In genomic region chr7:111931016-111931517, GRCh38 we compare ENCODE assay signal across 8 cellular contexts.
A peak's percentile ranks its signal among the peaks of the same experiment; 100 is the strongest.
DNase-seq lines count a peak whose midpoint lies in the region; ATAC-seq and TF ChIP-seq lines count a peak whose summit lies in the region.

No MANE protein-coding gene starts in this region.

- no peak overlapping the region for H2AK5ac ChIP-seq in mesenchymal stem cell (ENCODE audit: low read length, severe bottlenecking)

- no peaks in the 10 kb centered on the region for H3K79me1 ChIP-seq in mesenchymal stem cell (replicated peaks; ENCODE audit: low read length, poor library complexity, severe bottlenecking)

- H2BK15ac ChIP-seq in mesenchymal stem cell (ENCODE audit: low read depth, poor library complexity, severe bottlenecking), result no peak overlapping the region

- H3K27ac Mint-ChIP-seq in CD8-positive, alpha-beta T cell, result no peak overlapping the region

- H3K4ac ChIP-seq in mesenchymal stem cell (ENCODE audit: low read depth in 1 of 2, low read length in 2 of 2), result no peak overlapping the region

- H3K18ac ChIP-seq in mesenchymal stem cell (ENCODE audit: low read depth in 1 of 2, low read length in 2 of 2), result no peak overlapping the region

- intact Hi-C loops in A673 (cut with micrococcal nuclease; ENCODE audit: unreplicated experiment), result no loop called here
- intact Hi-C loops in CD8-positive, alpha-beta T cell (cut with DNase I, micrococcal nuclease), result no loop called here

- H3K14ac ChIP-seq in mesenchymal stem cell (ENCODE audit: low read length in 2 of 2), result peak overlapping the region in 1 of 2 experiments; percentile 3

- CTCF ChIA-PET in A673 (lab: Charles Lee), result no interaction called here
- CTCF ChIA-PET in CD8-positive, alpha-beta T cell (lab: Charles Lee), result no interaction called here

- H3K9me3 Mint-ChIP-seq in CD8-positive, alpha-beta T cell, result no peaks in the 10 kb centered on the region

- H3K27me3 ChIP-seq in mesenchymal stem cell (ENCODE audit: control insufficient read depth in 1 of 2, insufficient read depth in 1 of 2, low read length in 2 of 2) (no peaks in the 10 kb centered on the region), A673 (replicated peaks; ENCODE audit: insufficient read depth, low read depth, low read length, poor library complexity) (no peaks in the 10 kb centered on the region)
- no peaks in the 10 kb centered on the region for H3K27me3 ChIP-seq in CD8-positive, alpha-beta T cell (ENCODE audit: insufficient read depth, low read length)

- H3K36me3 ChIP-seq in mesenchymal stem cell (ENCODE audit: control insufficient read depth in 1 of 2, insufficient read depth in 2 of 2, low read depth in 1 of 2, low read length in 2 of 2), result peaks cover 0 to 6% of the 10 kb centered on the region in 2 experiments
- no peaks in the 10 kb centered on the region for H3K36me3 ChIP-seq in A673 (ENCODE audit: insufficient read depth, low read length, poor library complexity, severe bottlenecking)
- no peaks in the 10 kb centered on the region for H3K36me3 ChIP-seq in CD8-positive, alpha-beta T cell (ENCODE audit: insufficient read depth, low read length)

- no peak overlapping the region for H3K4me3 Mint-ChIP-seq in CD8-positive, alpha-beta T cell

- H3K4me3 ChIP-seq in mesenchymal stem cell (ENCODE audit: insufficient read depth in 1 of 2, low read depth in 1 of 2, low read length in 2 of 2) (no peak overlapping the region), A673 (ENCODE audit: low read depth, low read length, poor library complexity, severe bottlenecking) (no peak overlapping the region)
- no peak overlapping the region for H3K4me3 ChIP-seq in CD8-positive, alpha-beta T cell (ENCODE audit: low read depth, low read length)

- H3K27ac ChIP-seq in mesenchymal stem cell (ENCODE audit: low read length, poor library complexity, severe bottlenecking) (no peak overlapping the region), A673 (ENCODE audit: low read depth, low read length, poor library complexity, severe bottlenecking) (no peak overlapping the region)
- H3K27ac ChIP-seq in CD8-positive, alpha-beta T cell (ENCODE audit: low read depth, low read length), result no peak overlapping the region

- ATAC-seq in CD8-positive, alpha-beta T cell, result no peak

- no peak overlapping the region for H3K9ac ChIP-seq in mesenchymal stem cell (ENCODE audit: low read length)

- WGBS in mesenchymal stem cell, result 54% methylated on average over 3 of the region's 3 CpGs

- BruUV-seq in A673 (replicated peaks; lab: Mats Ljungman, UMichigan), result no TSS peak

- H3K36me3 Mint-ChIP-seq in CD8-positive, alpha-beta T cell, result no peaks in the 10 kb centered on the region

- POLR2A ChIA-PET in A673 (lab: Charles Lee; ENCODE audit: low non-redundant PET), result no interaction called here
- POLR2A ChIA-PET in CD8-positive, alpha-beta T cell (lab: Charles Lee), result no interaction called here

- H3K23ac ChIP-seq in mesenchymal stem cell (ENCODE audit: low read length in 2 of 2), result no peak overlapping the region

- H2BK12ac ChIP-seq in mesenchymal stem cell (ENCODE audit: low read length in 2 of 2), result no peak overlapping the region

- H2AFZ ChIP-seq in mesenchymal stem cell (ENCODE audit: low read depth, low read length), result no peak overlapping the region

- H3K9me3 ChIP-seq in mesenchymal stem cell (ENCODE audit: control insufficient read depth, low read length) (no peaks in the 10 kb centered on the region), A673 (ENCODE audit: low read depth, low read length, poor library complexity, severe bottlenecking) (no peaks in the 10 kb centered on the region)
- no peaks in the 10 kb centered on the region for H3K9me3 ChIP-seq in CD8-positive, alpha-beta T cell (ENCODE audit: low read length)

- H3K27me3 Mint-ChIP-seq in CD8-positive, alpha-beta T cell (ENCODE audit: low read depth), result no peaks in the 10 kb centered on the region

- no peak overlapping the region for H2BK5ac ChIP-seq in mesenchymal stem cell (ENCODE audit: low read depth, low read length, poor library complexity, severe bottlenecking)

- H3K4me1 ChIP-seq in mesenchymal stem cell (ENCODE audit: control insufficient read depth, insufficient read depth, low read depth, low read length), result peaks cover 3% of the 10 kb centered on the region
- no peaks in the 10 kb centered on the region for H3K4me1 ChIP-seq in A673 (ENCODE audit: insufficient read depth, low read length, poor library complexity, severe bottlenecking)
- no peaks in the 10 kb centered on the region for H3K4me1 ChIP-seq in CD8-positive, alpha-beta T cell (ENCODE audit: insufficient read depth, low read length)

- H3K4me1 Mint-ChIP-seq in CD8-positive, alpha-beta T cell (ENCODE audit: low read depth), result no peaks in the 10 kb centered on the region

- DNase-seq in DMS153 treated with DMSO at 0.1 percent for 48 hours (lab: John Stamatoyannopoulos, UW; ENCODE audit: unreplicated experiment) (peak; percentile 32), HuH-7.5 (ENCODE audit: low spot score) (peak; percentile 23), dermis blood vessel endothelial cell (peak; percentile 75), mesenchymal stem cell (peak; percentile 66), A673 (ENCODE audit: low spot score) (no peak), globus pallidus (ENCODE audit: low spot score) (no peak), SIG-M5 (lab: John Stamatoyannopoulos, UW) (no peak)
- DNase-seq in CD8-positive, alpha-beta T cell, result no peak

- no peak overlapping the region for H3K4me2 ChIP-seq in mesenchymal stem cell (ENCODE audit: low read length, poor library complexity, severe bottlenecking)

- TF ChIP-seq CTCF in A673 (conservative IDR thresholded peaks at IDR 0.05; ENCODE audit: low read depth, low read length), result no peak
- no peak for TF ChIP-seq CTCF in CD8-positive, alpha-beta T cell (IDR thresholded peaks at IDR 0.05)

- no peak overlapping the region for H2BK120ac ChIP-seq in mesenchymal stem cell (ENCODE audit: low read depth, low read length)

- H4K91ac ChIP-seq in mesenchymal stem cell (ENCODE audit: low read length), result no peak overlapping the region

- H4K8ac ChIP-seq in mesenchymal stem cell (ENCODE audit: low read length), result no peak overlapping the region

Comparison
In these comparisons a context has a peak if more than half of its experiments do, and no peak if none do; other contexts are left out.
1. DNase-seq: peak in DMS153 treated with DMSO at 0.1 percent for 48 hours (single experiment), HuH-7.5 (single experiment), dermis blood vessel endothelial cell (single experiment) and mesenchymal stem cell (single experiment); none in A673 (single experiment), globus pallidus (single experiment), SIG-M5 (single experiment) and CD8-positive, alpha-beta T cell (0 of 7).